ENCODE assay signal across 19 cellular contexts in the genomic region with DNA sequence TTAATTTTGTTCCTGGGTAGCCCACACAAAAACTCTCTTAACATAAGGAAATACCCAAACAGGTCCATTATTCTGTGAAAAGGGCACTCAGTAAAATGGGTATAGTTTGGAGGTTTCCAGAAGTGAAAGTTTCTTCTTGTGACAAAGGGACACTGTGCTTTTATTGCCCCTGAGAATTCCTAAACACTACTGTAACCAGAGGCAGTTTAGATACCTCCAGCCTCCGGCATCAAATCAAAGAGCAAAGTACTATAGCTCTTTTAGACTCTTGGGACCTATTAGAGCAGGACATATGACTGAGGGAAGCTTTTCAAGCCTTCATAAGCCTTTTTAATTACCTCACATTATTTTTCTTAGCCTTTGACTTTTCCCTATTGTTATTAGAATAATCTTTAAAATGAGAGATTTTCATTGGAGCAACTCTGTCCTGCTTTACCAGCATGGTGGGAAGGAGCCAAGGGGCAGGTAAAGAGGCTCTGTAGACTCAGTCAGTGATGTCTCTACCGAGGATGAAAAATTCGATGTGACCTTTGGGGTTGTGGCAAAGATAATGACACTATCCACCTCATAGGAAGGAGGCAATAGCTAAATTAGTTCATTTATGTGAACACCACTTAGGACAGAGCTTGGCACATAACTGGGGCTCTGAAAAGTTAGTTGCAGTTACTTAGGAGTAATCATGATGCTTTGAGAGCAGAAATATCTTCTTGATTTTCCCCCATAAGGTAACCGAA.
DNase-seq lines count a peak whose midpoint lies in the region; ATAC-seq, FAIRE-seq and TF ChIP-seq lines count a peak whose summit lies in the region.
"Had no signal": no experiment of that assay in that cellular context is flagged by ENCODE, and none has a peak within 500 bp of the region (broad histone marks: within the 10 kb centered on the region; RNA-seq: fewer than 3 reads in every experiment).

No MANE protein-coding gene starts in this region.

- no peak for TF ChIP-seq CTCF in activated CD8-positive, alpha-beta T cell treated with anti-CD3 and anti-CD28 coated beads for 36 hours (IDR thresholded peaks at IDR 0.05)
- TF ChIP-seq CTCF in endothelial cell of umbilical vein (IDR thresholded peaks at IDR 0.05; ENCODE audit: extremely low read depth in 1 of 2, insufficient read depth in 1 of 2, low read depth in 1 of 2, low read length in 2 of 2) (no peak), transverse colon (IDR thresholded peaks at IDR 0.05) (no peak)

- no peak for TF ChIP-seq POLR2A in endothelial cell of umbilical vein (IDR thresholded peaks at IDR 0.05; ENCODE audit: low read depth, low read length)
- no peak for TF ChIP-seq POLR2A in transverse colon (IDR thresholded peaks at IDR 0.05)

- H3K27me3 ChIP-seq in endothelial cell of umbilical vein (ENCODE audit: control insufficient read depth in 2 of 2, insufficient read depth in 2 of 2, low read length in 2 of 2) (no peaks in the 10 kb centered on the region), transverse colon (no peaks in the 10 kb centered on the region)
- H3K27me3 ChIP-seq: BLaER1 treated with 17β-estradiol and CSF1 and Interleukin-3, amounts not matched to agents 10 nM and 100 nM had no signal

- H3K4me1 Mint-ChIP-seq in activated CD8-positive, alpha-beta T cell treated with anti-CD3 and anti-CD28 coated beads for 36 hours (ENCODE audit: low read depth) = peaks cover 26% of the 10 kb centered on the region
- H3K4me1 Mint-ChIP-seq in activated CD8-positive, alpha-beta T cell treated with anti-CD3 and anti-CD28 coated beads, Interleukin-2, amount 10 ng/mL, durations not matched to agents 7 days and 5 days (ENCODE audit: low read depth) = peaks cover 18% of the 10 kb centered on the region
- peaks cover 20% of the 10 kb centered on the region for H3K4me1 Mint-ChIP-seq in stimulated activated naive CD8-positive, alpha-beta T cell treated with anti-CD3 and anti-CD28 coated beads, Interleukin-15, amount 100 ng/mL, for 72 hours
- H3K4me1 Mint-ChIP-seq in stimulated activated effector memory CD8-positive, alpha-beta T cell treated with anti-CD3 and anti-CD28 coated beads, Interleukin-12 subunit alpha, Interleukin-12 subunit beta, amount 100 ng/mL, for 72 hours = peaks cover 34% of the 10 kb centered on the region

- DNase-seq in activated CD8-positive, alpha-beta T cell treated with anti-CD3 and anti-CD28 coated beads for 36 hours = no peak
- DNase-seq in activated CD8-positive, alpha-beta T cell treated with anti-CD3 and anti-CD28 coated beads, Interleukin-2, amount 10 ng/mL, durations not matched to agents 7 days and 5 days = no peak
- no peak for DNase-seq in stimulated activated naive CD8-positive, alpha-beta T cell treated with anti-CD3 and anti-CD28 coated beads, Interleukin-15, Interleukin-2, amounts not matched to agents 100 U/mL and 50 U/mL, for 24 hours
- DNase-seq in stimulated activated naive CD8-positive, alpha-beta T cell treated with anti-CD3 and anti-CD28 coated beads, Interleukin-15, amount 100 ng/mL, for 72 hours = no peak
- DNase-seq in endothelial cell of umbilical vein (ENCODE audit: low read depth, low spot score) (no peak), activated T-cell treated with anti-CD3 and anti-CD28 coated beads for 4 hours (no peak), transverse colon (no peak)
- DNase-seq in stimulated activated effector memory CD8-positive, alpha-beta T cell treated with anti-CD3 and anti-CD28 coated beads, Interleukin-12 subunit alpha, Interleukin-12 subunit beta, amount 100 ng/mL, for 72 hours (ENCODE audit: low spot score in 2 of 2) = no peak
- DNase-seq: 8988T; CD8-positive, alpha-beta T cell; DMS 273 treated with DMSO at 0.1 percent for 48 hours; DMS53; GDM1; GOT3; H7; HFFc6 had no signal

- WGBS in transverse colon (ENCODE audit: low coverage in 1 of 2), 2 donors = 53 to 56% methylated on average over 3 to 4 of the region's 4 CpGs

- no TSS peak for BruUV-seq in endothelial cell of umbilical vein (replicated peaks; lab: Mats Ljungman, UMichigan)

- CTCF ChIA-PET in activated CD8-positive, alpha-beta T cell treated with anti-CD3 and anti-CD28 coated beads for 36 hours (lab: Charles Lee) = interaction anchor here (1.4 to 1.8 kb wide), 2 partner anchors 34 to 71 kb away, joined by 3 to 11 read pairs; no protein-coding TSS in a partner anchor
- CTCF ChIA-PET in activated CD8-positive, alpha-beta T cell treated with anti-CD3 and anti-CD28 coated beads, Interleukin-2, amount 10 ng/mL, durations not matched to agents 7 days and 5 days (lab: Charles Lee) = interaction anchor here (1.3 to 2.5 kb wide), 3 partner anchors 34 to 84 kb away, joined by 5 to 11 read pairs (median 9); a partner anchor contains a TSS
- CTCF ChIA-PET in endothelial cell of umbilical vein (lab: Charles Lee) = no interaction called here

- H3K36me3 ChIP-seq in endothelial cell of umbilical vein (ENCODE audit: control insufficient read depth in 2 of 2, extremely low read depth in 1 of 2, insufficient read depth in 2 of 2, low read length in 2 of 2) = no peaks in the 10 kb centered on the region
- H3K36me3 ChIP-seq in transverse colon = no peaks in the 10 kb centered on the region
- H3K36me3 ChIP-seq: BLaER1 treated with 17β-estradiol and CSF1 and Interleukin-3, amounts not matched to agents 10 nM and 100 nM had no signal

- H3K9me3 Mint-ChIP-seq in activated CD8-positive, alpha-beta T cell treated with anti-CD3 and anti-CD28 coated beads for 36 hours = peaks cover 1% of the 10 kb centered on the region
- peaks cover 4% of the 10 kb centered on the region for H3K9me3 Mint-ChIP-seq in activated CD8-positive, alpha-beta T cell treated with anti-CD3 and anti-CD28 coated beads, Interleukin-2, amount 10 ng/mL, durations not matched to agents 7 days and 5 days (ENCODE audit: insufficient read depth)
- H3K9me3 Mint-ChIP-seq in stimulated activated naive CD8-positive, alpha-beta T cell treated with anti-CD3 and anti-CD28 coated beads, Interleukin-15, amount 100 ng/mL, for 72 hours = peaks cover 3% of the 10 kb centered on the region in 2 donors
- no peaks in the 10 kb centered on the region for H3K9me3 Mint-ChIP-seq in stimulated activated effector memory CD8-positive, alpha-beta T cell treated with anti-CD3 and anti-CD28 coated beads, Interleukin-12 subunit alpha, Interleukin-12 subunit beta, amount 100 ng/mL, for 72 hours
- H3K9me3 Mint-ChIP-seq: CD8-positive, alpha-beta T cell; HFFc6 had no signal

- H3K4me1 ChIP-seq in endothelial cell of umbilical vein (ENCODE audit: control insufficient read depth, extremely low read depth, insufficient read depth, low read length) (no peaks in the 10 kb centered on the region), transverse colon (no peaks in the 10 kb centered on the region)

- intact Hi-C loops in activated CD8-positive, alpha-beta T cell treated with anti-CD3 and anti-CD28 coated beads for 36 hours (cut with micrococcal nuclease) = no loop called here
- intact Hi-C loops in endothelial cell of umbilical vein (cut with micrococcal nuclease) = no loop called here
- intact Hi-C loops in transverse colon (cut with DNase I; ENCODE audit: low total_unique reads) = no loop called here

- H2AFZ ChIP-seq in endothelial cell of umbilical vein (ENCODE audit: low read depth, low read length) = no peak overlapping the region

- ATAC-seq in activated CD8-positive, alpha-beta T cell treated with anti-CD3 and anti-CD28 coated beads for 36 hours = peak; percentile 55
- ATAC-seq in activated CD8-positive, alpha-beta T cell treated with anti-CD3 and anti-CD28 coated beads, Interleukin-2, amount 10 ng/mL, durations not matched to agents 7 days and 5 days = no peak
- peak; percentile 57 for ATAC-seq in stimulated activated naive CD8-positive, alpha-beta T cell treated with anti-CD3 and anti-CD28 coated beads, Interleukin-15, Interleukin-2, amounts not matched to agents 100 U/mL and 50 U/mL, for 24 hours
- ATAC-seq in stimulated activated naive CD8-positive, alpha-beta T cell treated with anti-CD3 and anti-CD28 coated beads, Interleukin-15, amount 100 ng/mL, for 72 hours = no peak
- ATAC-seq in stimulated activated effector memory CD8-positive, alpha-beta T cell treated with anti-CD3 and anti-CD28 coated beads, Interleukin-12 subunit alpha, Interleukin-12 subunit beta, amount 100 ng/mL, for 72 hours = peak; percentile 55
- ATAC-seq: CD8-positive, alpha-beta T cell; HCT116 had no signal

- POLR2A ChIA-PET in activated CD8-positive, alpha-beta T cell treated with anti-CD3 and anti-CD28 coated beads for 36 hours (lab: Charles Lee) = no interaction called here
- POLR2A ChIA-PET in activated CD8-positive, alpha-beta T cell treated with anti-CD3 and anti-CD28 coated beads, Interleukin-2, amount 10 ng/mL, durations not matched to agents 7 days and 5 days (lab: Charles Lee) = no interaction called here
- POLR2A ChIA-PET in endothelial cell of umbilical vein (lab: Charles Lee) = no interaction called here

- TF ChIP-seq EP300 in transverse colon (IDR thresholded peaks at IDR 0.05; ENCODE audit: low read depth) = no peak

- no peaks in the 10 kb centered on the region for H4K20me1 ChIP-seq in endothelial cell of umbilical vein (replicated peaks; ENCODE audit: control insufficient read depth, extremely low read depth, insufficient read depth, low read length)
- H4K20me1 ChIP-seq: BLaER1 treated with 17β-estradiol and CSF1 and Interleukin-3, amounts not matched to agents 10 nM and 100 nM had no signal

- no peak overlapping the region for H3K27ac Mint-ChIP-seq in activated CD8-positive, alpha-beta T cell treated with anti-CD3 and anti-CD28 coated beads for 36 hours
- no peak overlapping the region for H3K27ac Mint-ChIP-seq in activated CD8-positive, alpha-beta T cell treated with anti-CD3 and anti-CD28 coated beads, Interleukin-2, amount 10 ng/mL, durations not matched to agents 7 days and 5 days
- no peak overlapping the region for H3K27ac Mint-ChIP-seq in stimulated activated naive CD8-positive, alpha-beta T cell treated with anti-CD3 and anti-CD28 coated beads, Interleukin-15, amount 100 ng/mL, for 72 hours
- peak overlapping the region; percentile 58 for H3K27ac Mint-ChIP-seq in stimulated activated effector memory CD8-positive, alpha-beta T cell treated with anti-CD3 and anti-CD28 coated beads, Interleukin-12 subunit alpha, Interleukin-12 subunit beta, amount 100 ng/mL, for 72 hours
- H3K27ac Mint-ChIP-seq: CD8-positive, alpha-beta T cell; HFFc6 had no signal

- H3K4me3 ChIP-seq in endothelial cell of umbilical vein (replicated peaks in 1 of 3; ENCODE audit: insufficient read depth in 1 of 3, low read depth in 1 of 3, low read length in 3 of 3) (no peak overlapping the region), transverse colon (no peak overlapping the region)
- H3K4me3 ChIP-seq: BLaER1 treated with 17β-estradiol and CSF1 and Interleukin-3, amounts not matched to agents 10 nM and 100 nM had no signal

- H3K4me2 ChIP-seq in endothelial cell of umbilical vein (ENCODE audit: insufficient read depth, low read length) = no peak overlapping the region
- H3K4me2 ChIP-seq: BLaER1 treated with 17β-estradiol and CSF1 and Interleukin-3, amounts not matched to agents 10 nM and 100 nM had no signal

- in situ Hi-C loops in transverse colon (cut with MboI; ENCODE audit: low pct_ligation_motif_present in 1 of 4, low pct_unique_long_range_greater_than_20kb in 1 of 4, low sequenced_read_pairs in 3 of 4) = no loop called here

- dilution Hi-C loops in endothelial cell of umbilical vein (cut with MboI; ENCODE audit: extremely low pct_ligation_motif_present, low sequenced_read_pairs) = no loop called here

- H3K27ac ChIP-seq in endothelial cell of umbilical vein (ENCODE audit: insufficient read depth, low read depth, low read length) = no peak overlapping the region
- no peak overlapping the region for H3K27ac ChIP-seq in transverse colon
- H3K27ac ChIP-seq: BLaER1 treated with 17β-estradiol and CSF1 and Interleukin-3, amounts not matched to agents 10 nM and 100 nM; HL-60 had no signal

- no peak overlapping the region for H3K4me3 Mint-ChIP-seq in activated CD8-positive, alpha-beta T cell treated with anti-CD3 and anti-CD28 coated beads for 36 hours
- H3K4me3 Mint-ChIP-seq in activated CD8-positive, alpha-beta T cell treated with anti-CD3 and anti-CD28 coated beads, Interleukin-2, amount 10 ng/mL, durations not matched to agents 7 days and 5 days = no peak overlapping the region
- H3K4me3 Mint-ChIP-seq in stimulated activated naive CD8-positive, alpha-beta T cell treated with anti-CD3 and anti-CD28 coated beads, Interleukin-15, amount 100 ng/mL, for 72 hours = no peak overlapping the region
- peak overlapping the region; percentile 14 for H3K4me3 Mint-ChIP-seq in stimulated activated effector memory CD8-positive, alpha-beta T cell treated with anti-CD3 and anti-CD28 coated beads, Interleukin-12 subunit alpha, Interleukin-12 subunit beta, amount 100 ng/mL, for 72 hours
- H3K4me3 Mint-ChIP-seq: CD8-positive, alpha-beta T cell; HFFc6 had no signal

- FAIRE-seq in endothelial cell of umbilical vein (lab: Jason Lieb, UNC) = peak; percentile 4

- no peaks in the 10 kb centered on the region for H3K79me2 ChIP-seq in endothelial cell of umbilical vein (ENCODE audit: control insufficient read depth, insufficient read depth, low read length)

- peaks cover 1% of the 10 kb centered on the region for H3K36me3 Mint-ChIP-seq in activated CD8-positive, alpha-beta T cell treated with anti-CD3 and anti-CD28 coated beads for 36 hours (ENCODE audit: low read depth)
- peaks cover 4% of the 10 kb centered on the region for H3K36me3 Mint-ChIP-seq in activated CD8-positive, alpha-beta T cell treated with anti-CD3 and anti-CD28 coated beads, Interleukin-2, amount 10 ng/mL, durations not matched to agents 7 days and 5 days (ENCODE audit: low read depth)
- no peaks in the 10 kb centered on the region for H3K36me3 Mint-ChIP-seq in stimulated activated effector memory CD8-positive, alpha-beta T cell treated with anti-CD3 and anti-CD28 coated beads, Interleukin-12 subunit alpha, Interleukin-12 subunit beta, amount 100 ng/mL, for 72 hours
- H3K36me3 Mint-ChIP-seq: CD8-positive, alpha-beta T cell had no signal

- no peak overlapping the region for H3K9ac ChIP-seq in endothelial cell of umbilical vein (replicated peaks; ENCODE audit: extremely low read depth, insufficient read depth, low read length)
- H3K9ac ChIP-seq: BLaER1 treated with 17β-estradiol and CSF1 and Interleukin-3, amounts not matched to agents 10 nM and 100 nM had no signal

- H3K9me1 ChIP-seq in endothelial cell of umbilical vein (replicated peaks; ENCODE audit: control insufficient read depth, extremely low read depth, insufficient read depth, low read length) = no peaks in the 10 kb centered on the region

- H3K27me3 Mint-ChIP-seq in activated CD8-positive, alpha-beta T cell treated with anti-CD3 and anti-CD28 coated beads for 36 hours = no peaks in the 10 kb centered on the region
- no peaks in the 10 kb centered on the region for H3K27me3 Mint-ChIP-seq in activated CD8-positive, alpha-beta T cell treated with anti-CD3 and anti-CD28 coated beads, Interleukin-2, amount 10 ng/mL, durations not matched to agents 7 days and 5 days (ENCODE audit: low read depth)
- no peaks in the 10 kb centered on the region for H3K27me3 Mint-ChIP-seq in stimulated activated naive CD8-positive, alpha-beta T cell treated with anti-CD3 and anti-CD28 coated beads, Interleukin-15, amount 100 ng/mL, for 72 hours

- H3K9me3 ChIP-seq in endothelial cell of umbilical vein (replicated peaks; ENCODE audit: control insufficient read depth, insufficient read depth, low read length) (no peaks in the 10 kb centered on the region), transverse colon (no peaks in the 10 kb centered on the region)

Comparison
In these comparisons a context has a peak if more than half of its experiments do, and no peak if none do; other contexts are left out.
1. ATAC-seq: peak in activated CD8-positive, alpha-beta T cell treated with anti-CD3 and anti-CD28 coated beads for 36 hours (single experiment), stimulated activated naive CD8-positive, alpha-beta T cell treated with anti-CD3 and anti-CD28 coated beads, Interleukin-15, Interleukin-2, amounts not matched to agents 100 U/mL and 50 U/mL, for 24 hours (single experiment) and stimulated activated effector memory CD8-positive, alpha-beta T cell treated with anti-CD3 and anti-CD28 coated beads, Interleukin-12 subunit alpha, Interleukin-12 subunit beta, amount 100 ng/mL, for 72 hours (single experiment); none in activated CD8-positive, alpha-beta T cell treated with anti-CD3 and anti-CD28 coated beads, Interleukin-2, amount 10 ng/mL, durations not matched to agents 7 days and 5 days (single experiment) and stimulated activated naive CD8-positive, alpha-beta T cell treated with anti-CD3 and anti-CD28 coated beads, Interleukin-15, amount 100 ng/mL, for 72 hours (single experiment).